Comparison of ENCODE assay signal across 21 cellular contexts in the genomic region with DNA sequence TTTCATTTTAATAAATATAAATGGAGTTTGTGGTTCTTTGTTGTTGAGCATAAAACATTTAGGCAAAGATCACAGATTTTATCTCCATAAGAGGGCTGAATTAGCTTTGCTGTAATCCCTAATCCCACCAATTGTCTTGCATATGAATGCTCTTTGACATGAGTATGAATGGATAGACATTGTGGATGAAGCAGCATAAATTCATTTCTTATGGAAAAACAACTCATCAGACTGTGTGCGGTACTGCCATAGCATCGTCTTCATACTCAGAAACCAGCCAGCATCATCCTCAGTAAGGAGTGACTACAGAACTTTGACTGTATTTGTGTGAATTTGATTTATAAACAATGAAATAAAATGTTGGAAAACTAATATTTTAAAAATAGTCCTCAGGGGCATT.
"Had no signal": no experiment of that assay in that cellular context is flagged by ENCODE, and none has a peak within 500 bp of the region (broad histone marks: within the 10 kb centered on the region; RNA-seq: fewer than 3 reads in every experiment).

No MANE protein-coding gene starts in this region.

- H3K4me1 Mint-ChIP-seq: mesothelial cell of epicardium, neural crest cell had no signal

- FAIRE-seq: pancreas had no signal

- H3K4me3 Mint-ChIP-seq: effector memory CD8-positive, alpha-beta T cell; mesothelial cell of epicardium; natural killer cell; neural crest cell had no signal

- H3K9me3 ChIP-seq: esophagus muscularis mucosa, gastrocnemius medialis, heart right ventricle, pancreas, suprapubic skin, thyroid gland, upper lobe of left lung, uterus had no signal

- H3K4me1 ChIP-seq: uterus had no signal

- H3K4me3 ChIP-seq: esophagus muscularis mucosa, gastrocnemius medialis, heart right ventricle, pancreas, smooth muscle cell, suprapubic skin, thyroid gland, upper lobe of left lung, uterus had no signal

- H3K36me3 ChIP-seq: uterus had no signal

- ATAC-seq: effector memory CD8-positive, alpha-beta T cell; gastrocnemius medialis; heart right ventricle; natural killer cell; pancreas; right cardiac atrium; stimulated activated naive CD8-positive, alpha-beta T cell treated with anti-CD3 and anti-CD28 coated beads, Interleukin-15, Interleukin-2, amounts not matched to agents 100 U/mL and 50 U/mL, for 24 hours had no signal

- H3K4me2 ChIP-seq: smooth muscle cell had no signal

- DNase-seq: effector memory CD8-positive, alpha-beta T cell; gastrocnemius medialis; heart right ventricle; hypothalamus; kidney glomerular epithelial cell; mammary epithelial cell; natural killer cell; pancreas; right cardiac atrium; stimulated activated CD4-positive, alpha-beta T cell treated with anti-CD3 and anti-CD28 coated beads, Interleukin-2, amount 100 ng/mL, for 48 hours; stimulated activated naive CD8-positive, alpha-beta T cell treated with anti-CD3 and anti-CD28 coated beads, Interleukin-15, Interleukin-2, amounts not matched to agents 100 U/mL and 50 U/mL, for 24 hours; thyroid gland; upper lobe of left lung; uterus had no signal

- H3K27me3 Mint-ChIP-seq: effector memory CD8-positive, alpha-beta T cell; progenitor cell of endocrine pancreas had no signal

- H3K27me3 ChIP-seq: esophagus muscularis mucosa, gastrocnemius medialis, heart right ventricle, pancreas, suprapubic skin, thyroid gland, upper lobe of left lung, uterus had no signal

- H3K9me3 Mint-ChIP-seq: effector memory CD8-positive, alpha-beta T cell; natural killer cell; neural crest cell had no signal

- H3K27ac Mint-ChIP-seq: mesothelial cell of epicardium, progenitor cell of endocrine pancreas had no signal

- H3K27ac ChIP-seq: epithelial cell of prostate, esophagus muscularis mucosa, gastrocnemius medialis, pancreas, suprapubic skin, upper lobe of left lung, uterus had no signal
